1 cellular context compared by ENCODE assay signal in the genomic region with DNA sequence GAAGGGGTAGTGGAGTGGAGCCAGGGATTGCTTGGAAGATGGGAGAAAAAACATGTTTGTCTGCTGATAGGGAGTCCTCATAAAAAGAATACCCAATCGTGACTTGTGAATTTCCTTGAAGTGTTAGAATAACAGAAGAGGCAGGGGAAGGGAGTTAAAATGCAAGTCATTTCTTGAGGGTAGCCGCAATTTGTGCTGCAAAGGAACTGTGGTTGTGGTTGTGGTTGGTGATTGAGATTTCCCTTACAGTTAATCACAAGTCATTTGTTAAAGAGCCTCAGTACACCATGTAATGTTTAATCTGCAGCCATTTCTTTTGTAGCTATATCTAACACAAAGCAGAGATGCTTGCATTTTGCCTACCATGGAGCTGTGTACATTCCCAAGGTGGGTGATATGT.
A peak's percentile ranks its signal among the peaks of the same experiment; 100 is the strongest.
TF ChIP-seq lines count a peak whose summit lies in the region.

No MANE protein-coding gene starts in this region.

TF ChIP-seq in GM12878, 131 proteins besides CTCF, POLR2A, EP300 and RAD21 (continued from another document and continues in another):
- TF ChIP-seq, protein P1, sequence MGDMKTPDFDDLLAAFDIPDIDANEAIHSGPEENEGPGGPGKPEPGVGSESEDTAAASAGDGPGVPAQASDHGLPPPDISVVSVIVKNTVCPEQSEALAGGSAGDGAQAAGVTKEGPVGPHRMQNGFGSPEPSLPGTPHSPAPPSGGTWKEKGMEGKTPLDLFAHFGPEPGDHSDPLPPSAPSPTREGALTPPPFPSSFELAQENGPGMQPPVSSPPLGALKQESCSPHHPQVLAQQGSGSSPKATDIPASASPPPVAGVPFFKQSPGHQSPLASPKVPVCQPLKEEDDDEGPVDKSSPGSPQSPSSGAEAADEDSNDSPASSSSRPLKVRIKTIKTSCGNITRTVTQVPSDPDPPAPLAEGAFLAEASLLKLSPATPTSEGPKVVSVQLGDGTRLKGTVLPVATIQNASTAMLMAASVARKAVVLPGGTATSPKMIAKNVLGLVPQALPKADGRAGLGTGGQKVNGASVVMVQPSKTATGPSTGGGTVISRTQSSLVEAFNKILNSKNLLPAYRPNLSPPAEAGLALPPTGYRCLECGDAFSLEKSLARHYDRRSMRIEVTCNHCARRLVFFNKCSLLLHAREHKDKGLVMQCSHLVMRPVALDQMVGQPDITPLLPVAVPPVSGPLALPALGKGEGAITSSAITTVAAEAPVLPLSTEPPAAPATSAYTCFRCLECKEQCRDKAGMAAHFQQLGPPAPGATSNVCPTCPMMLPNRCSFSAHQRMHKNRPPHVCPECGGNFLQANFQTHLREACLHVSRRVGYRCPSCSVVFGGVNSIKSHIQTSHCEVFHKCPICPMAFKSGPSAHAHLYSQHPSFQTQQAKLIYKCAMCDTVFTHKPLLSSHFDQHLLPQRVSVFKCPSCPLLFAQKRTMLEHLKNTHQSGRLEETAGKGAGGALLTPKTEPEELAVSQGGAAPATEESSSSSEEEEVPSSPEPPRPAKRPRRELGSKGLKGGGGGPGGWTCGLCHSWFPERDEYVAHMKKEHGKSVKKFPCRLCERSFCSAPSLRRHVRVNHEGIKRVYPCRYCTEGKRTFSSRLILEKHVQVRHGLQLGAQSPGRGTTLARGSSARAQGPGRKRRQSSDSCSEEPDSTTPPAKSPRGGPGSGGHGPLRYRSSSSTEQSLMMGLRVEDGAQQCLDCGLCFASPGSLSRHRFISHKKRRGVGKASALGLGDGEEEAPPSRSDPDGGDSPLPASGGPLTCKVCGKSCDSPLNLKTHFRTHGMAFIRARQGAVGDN (IDR thresholded peaks at IDR 0.05): no peak
- TF ChIP-seq GATAD2B (conservative IDR thresholded peaks at IDR 0.05; ENCODE audit: low read depth) (no peak), NBN (IDR thresholded peaks at IDR 0.05) (no peak), BCL11A (IDR thresholded peaks at IDR 0.05; ENCODE audit: low read depth, low read length) (peak; percentile 77), NFYA (IDR thresholded peaks at IDR 0.05; ENCODE audit: borderline replicate concordance, low read depth, low read length) (no peak), IKZF1 (conservative IDR thresholded peaks at IDR 0.05) (peak; percentile 45), PAX8 (IDR thresholded peaks at IDR 0.05) (no peak), CREM (IDR thresholded peaks at IDR 0.05; ENCODE audit: low read depth) (peak; percentile 18; the same call in 1 of the 2 replicates), NFIC (IDR thresholded peaks at IDR 0.05; ENCODE audit: low read depth, low read length) (peak; percentile 58), CBX3 (IDR thresholded peaks at IDR 0.05; ENCODE audit: borderline replicate concordance, low read depth) (no peak), FOS (IDR thresholded peaks at IDR 0.05; ENCODE audit: borderline replicate concordance, extremely low read depth, insufficient read length) (no peak), BMI1 (IDR thresholded peaks at IDR 0.05; ENCODE audit: borderline replicate concordance) (0 out of 2 replicates have a peak, but pooled peaks have one; percentile 44), TAF1 (IDR thresholded peaks at IDR 0.05; ENCODE audit: borderline replicate concordance, low read depth, low read length) (no peak), LARP7 (IDR thresholded peaks at IDR 0.05) (no peak), BHLHE40 (IDR thresholded peaks at IDR 0.05; ENCODE audit: borderline replicate concordance in 1 of 2, low read depth in 2 of 2, low read length in 1 of 2) (peak; percentile 66 to 71; a peak in 3 of 4 replicates), ZNF24 (IDR thresholded peaks at IDR 0.05) (no peak), KLF5 (IDR thresholded peaks at IDR 0.05; ENCODE audit: partially characterized antibody) (no peak), STAT3 (IDR thresholded peaks at IDR 0.05; ENCODE audit: low read depth, low read length) (no peak), ETV6 (conservative IDR thresholded peaks at IDR 0.05 in 1 of 2, IDR thresholded peaks at IDR 0.05 in 1 of 2; ENCODE audit: borderline replicate concordance in 1 of 2, low read depth in 1 of 2) (no peak), NR2C1 (IDR thresholded peaks at IDR 0.05) (no peak), MTA2 (IDR thresholded peaks at IDR 0.05; ENCODE audit: low read depth) (peak; percentile 88), KDM1A (IDR thresholded peaks at IDR 0.05; ENCODE audit: borderline replicate concordance) (no peak), CEBPB (IDR thresholded peaks at IDR 0.05; ENCODE audit: borderline replicate concordance in 1 of 2, low read depth in 2 of 2, low read length in 2 of 2) (no peak)
- TF ChIP-seq, protein P2, sequence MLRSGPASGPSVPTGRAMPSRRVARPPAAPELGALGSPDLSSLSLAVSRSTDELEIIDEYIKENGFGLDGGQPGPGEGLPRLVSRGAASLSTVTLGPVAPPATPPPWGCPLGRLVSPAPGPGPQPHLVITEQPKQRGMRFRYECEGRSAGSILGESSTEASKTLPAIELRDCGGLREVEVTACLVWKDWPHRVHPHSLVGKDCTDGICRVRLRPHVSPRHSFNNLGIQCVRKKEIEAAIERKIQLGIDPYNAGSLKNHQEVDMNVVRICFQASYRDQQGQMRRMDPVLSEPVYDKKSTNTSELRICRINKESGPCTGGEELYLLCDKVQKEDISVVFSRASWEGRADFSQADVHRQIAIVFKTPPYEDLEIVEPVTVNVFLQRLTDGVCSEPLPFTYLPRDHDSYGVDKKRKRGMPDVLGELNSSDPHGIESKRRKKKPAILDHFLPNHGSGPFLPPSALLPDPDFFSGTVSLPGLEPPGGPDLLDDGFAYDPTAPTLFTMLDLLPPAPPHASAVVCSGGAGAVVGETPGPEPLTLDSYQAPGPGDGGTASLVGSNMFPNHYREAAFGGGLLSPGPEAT (IDR thresholded peaks at IDR 0.05; ENCODE audit: low read depth): peak; percentile 52; the same call in 1 of the 2 replicates
- TF ChIP-seq, protein P3, sequence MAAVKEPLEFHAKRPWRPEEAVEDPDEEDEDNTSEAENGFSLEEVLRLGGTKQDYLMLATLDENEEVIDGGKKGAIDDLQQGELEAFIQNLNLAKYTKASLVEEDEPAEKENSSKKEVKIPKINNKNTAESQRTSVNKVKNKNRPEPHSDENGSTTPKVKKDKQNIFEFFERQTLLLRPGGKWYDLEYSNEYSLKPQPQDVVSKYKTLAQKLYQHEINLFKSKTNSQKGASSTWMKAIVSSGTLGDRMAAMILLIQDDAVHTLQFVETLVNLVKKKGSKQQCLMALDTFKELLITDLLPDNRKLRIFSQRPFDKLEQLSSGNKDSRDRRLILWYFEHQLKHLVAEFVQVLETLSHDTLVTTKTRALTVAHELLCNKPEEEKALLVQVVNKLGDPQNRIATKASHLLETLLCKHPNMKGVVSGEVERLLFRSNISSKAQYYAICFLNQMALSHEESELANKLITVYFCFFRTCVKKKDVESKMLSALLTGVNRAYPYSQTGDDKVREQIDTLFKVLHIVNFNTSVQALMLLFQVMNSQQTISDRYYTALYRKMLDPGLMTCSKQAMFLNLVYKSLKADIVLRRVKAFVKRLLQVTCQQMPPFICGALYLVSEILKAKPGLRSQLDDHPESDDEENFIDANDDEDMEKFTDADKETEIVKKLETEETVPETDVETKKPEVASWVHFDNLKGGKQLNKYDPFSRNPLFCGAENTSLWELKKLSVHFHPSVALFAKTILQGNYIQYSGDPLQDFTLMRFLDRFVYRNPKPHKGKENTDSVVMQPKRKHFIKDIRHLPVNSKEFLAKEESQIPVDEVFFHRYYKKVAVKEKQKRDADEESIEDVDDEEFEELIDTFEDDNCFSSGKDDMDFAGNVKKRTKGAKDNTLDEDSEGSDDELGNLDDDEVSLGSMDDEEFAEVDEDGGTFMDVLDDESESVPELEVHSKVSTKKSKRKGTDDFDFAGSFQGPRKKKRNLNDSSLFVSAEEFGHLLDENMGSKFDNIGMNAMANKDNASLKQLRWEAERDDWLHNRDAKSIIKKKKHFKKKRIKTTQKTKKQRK (IDR thresholded peaks at IDR 0.05; ENCODE audit: low read depth, low read length): no peak
- TF ChIP-seq, protein P4, sequence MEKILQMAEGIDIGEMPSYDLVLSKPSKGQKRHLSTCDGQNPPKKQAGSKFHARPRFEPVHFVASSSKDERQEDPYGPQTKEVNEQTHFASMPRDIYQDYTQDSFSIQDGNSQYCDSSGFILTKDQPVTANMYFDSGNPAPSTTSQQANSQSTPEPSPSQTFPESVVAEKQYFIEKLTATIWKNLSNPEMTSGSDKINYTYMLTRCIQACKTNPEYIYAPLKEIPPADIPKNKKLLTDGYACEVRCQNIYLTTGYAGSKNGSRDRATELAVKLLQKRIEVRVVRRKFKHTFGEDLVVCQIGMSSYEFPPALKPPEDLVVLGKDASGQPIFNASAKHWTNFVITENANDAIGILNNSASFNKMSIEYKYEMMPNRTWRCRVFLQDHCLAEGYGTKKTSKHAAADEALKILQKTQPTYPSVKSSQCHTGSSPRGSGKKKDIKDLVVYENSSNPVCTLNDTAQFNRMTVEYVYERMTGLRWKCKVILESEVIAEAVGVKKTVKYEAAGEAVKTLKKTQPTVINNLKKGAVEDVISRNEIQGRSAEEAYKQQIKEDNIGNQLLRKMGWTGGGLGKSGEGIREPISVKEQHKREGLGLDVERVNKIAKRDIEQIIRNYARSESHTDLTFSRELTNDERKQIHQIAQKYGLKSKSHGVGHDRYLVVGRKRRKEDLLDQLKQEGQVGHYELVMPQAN (conservative IDR thresholded peaks at IDR 0.05): no peak
- TF ChIP-seq, protein P5, sequence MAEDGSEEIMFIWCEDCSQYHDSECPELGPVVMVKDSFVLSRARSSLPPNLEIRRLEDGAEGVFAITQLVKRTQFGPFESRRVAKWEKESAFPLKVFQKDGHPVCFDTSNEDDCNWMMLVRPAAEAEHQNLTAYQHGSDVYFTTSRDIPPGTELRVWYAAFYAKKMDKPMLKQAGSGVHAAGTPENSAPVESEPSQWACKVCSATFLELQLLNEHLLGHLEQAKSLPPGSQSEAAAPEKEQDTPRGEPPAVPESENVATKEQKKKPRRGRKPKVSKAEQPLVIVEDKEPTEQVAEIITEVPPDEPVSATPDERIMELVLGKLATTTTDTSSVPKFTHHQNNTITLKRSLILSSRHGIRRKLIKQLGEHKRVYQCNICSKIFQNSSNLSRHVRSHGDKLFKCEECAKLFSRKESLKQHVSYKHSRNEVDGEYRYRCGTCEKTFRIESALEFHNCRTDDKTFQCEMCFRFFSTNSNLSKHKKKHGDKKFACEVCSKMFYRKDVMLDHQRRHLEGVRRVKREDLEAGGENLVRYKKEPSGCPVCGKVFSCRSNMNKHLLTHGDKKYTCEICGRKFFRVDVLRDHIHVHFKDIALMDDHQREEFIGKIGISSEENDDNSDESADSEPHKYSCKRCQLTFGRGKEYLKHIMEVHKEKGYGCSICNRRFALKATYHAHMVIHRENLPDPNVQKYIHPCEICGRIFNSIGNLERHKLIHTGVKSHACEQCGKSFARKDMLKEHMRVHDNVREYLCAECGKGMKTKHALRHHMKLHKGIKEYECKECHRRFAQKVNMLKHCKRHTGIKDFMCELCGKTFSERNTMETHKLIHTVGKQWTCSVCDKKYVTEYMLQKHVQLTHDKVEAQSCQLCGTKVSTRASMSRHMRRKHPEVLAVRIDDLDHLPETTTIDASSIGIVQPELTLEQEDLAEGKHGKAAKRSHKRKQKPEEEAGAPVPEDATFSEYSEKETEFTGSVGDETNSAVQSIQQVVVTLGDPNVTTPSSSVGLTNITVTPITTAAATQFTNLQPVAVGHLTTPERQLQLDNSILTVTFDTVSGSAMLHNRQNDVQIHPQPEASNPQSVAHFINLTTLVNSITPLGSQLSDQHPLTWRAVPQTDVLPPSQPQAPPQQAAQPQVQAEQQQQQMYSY (CRISPR knock-in tag; IDR thresholded peaks at IDR 0.05): no peak
- TF ChIP-seq, protein P6, sequence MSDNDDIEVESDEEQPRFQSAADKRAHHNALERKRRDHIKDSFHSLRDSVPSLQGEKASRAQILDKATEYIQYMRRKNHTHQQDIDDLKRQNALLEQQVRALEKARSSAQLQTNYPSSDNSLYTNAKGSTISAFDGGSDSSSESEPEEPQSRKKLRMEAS (IDR thresholded peaks at IDR 0.05; ENCODE audit: low read depth, low read length): no peak
- TF ChIP-seq, protein P7, sequence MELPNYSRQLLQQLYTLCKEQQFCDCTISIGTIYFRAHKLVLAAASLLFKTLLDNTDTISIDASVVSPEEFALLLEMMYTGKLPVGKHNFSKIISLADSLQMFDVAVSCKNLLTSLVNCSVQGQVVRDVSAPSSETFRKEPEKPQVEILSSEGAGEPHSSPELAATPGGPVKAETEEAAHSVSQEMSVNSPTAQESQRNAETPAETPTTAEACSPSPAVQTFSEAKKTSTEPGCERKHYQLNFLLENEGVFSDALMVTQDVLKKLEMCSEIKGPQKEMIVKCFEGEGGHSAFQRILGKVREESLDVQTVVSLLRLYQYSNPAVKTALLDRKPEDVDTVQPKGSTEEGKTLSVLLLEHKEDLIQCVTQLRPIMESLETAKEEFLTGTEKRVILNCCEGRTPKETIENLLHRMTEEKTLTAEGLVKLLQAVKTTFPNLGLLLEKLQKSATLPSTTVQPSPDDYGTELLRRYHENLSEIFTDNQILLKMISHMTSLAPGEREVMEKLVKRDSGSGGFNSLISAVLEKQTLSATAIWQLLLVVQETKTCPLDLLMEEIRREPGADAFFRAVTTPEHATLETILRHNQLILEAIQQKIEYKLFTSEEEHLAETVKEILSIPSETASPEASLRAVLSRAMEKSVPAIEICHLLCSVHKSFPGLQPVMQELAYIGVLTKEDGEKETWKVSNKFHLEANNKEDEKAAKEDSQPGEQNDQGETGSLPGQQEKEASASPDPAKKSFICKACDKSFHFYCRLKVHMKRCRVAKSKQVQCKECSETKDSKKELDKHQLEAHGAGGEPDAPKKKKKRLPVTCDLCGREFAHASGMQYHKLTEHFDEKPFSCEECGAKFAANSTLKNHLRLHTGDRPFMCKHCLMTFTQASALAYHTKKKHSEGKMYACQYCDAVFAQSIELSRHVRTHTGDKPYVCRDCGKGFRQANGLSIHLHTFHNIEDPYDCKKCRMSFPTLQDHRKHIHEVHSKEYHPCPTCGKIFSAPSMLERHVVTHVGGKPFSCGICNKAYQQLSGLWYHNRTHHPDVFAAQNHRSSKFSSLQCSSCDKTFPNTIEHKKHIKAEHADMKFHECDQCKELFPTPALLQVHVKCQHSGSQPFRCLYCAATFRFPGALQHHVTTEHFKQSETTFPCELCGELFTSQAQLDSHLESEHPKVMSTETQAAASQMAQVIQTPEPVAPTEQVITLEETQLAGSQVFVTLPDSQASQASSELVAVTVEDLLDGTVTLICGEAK (IDR thresholded peaks at IDR 0.05; ENCODE audit: borderline replicate concordance): no peak
- TF ChIP-seq, protein P8, sequence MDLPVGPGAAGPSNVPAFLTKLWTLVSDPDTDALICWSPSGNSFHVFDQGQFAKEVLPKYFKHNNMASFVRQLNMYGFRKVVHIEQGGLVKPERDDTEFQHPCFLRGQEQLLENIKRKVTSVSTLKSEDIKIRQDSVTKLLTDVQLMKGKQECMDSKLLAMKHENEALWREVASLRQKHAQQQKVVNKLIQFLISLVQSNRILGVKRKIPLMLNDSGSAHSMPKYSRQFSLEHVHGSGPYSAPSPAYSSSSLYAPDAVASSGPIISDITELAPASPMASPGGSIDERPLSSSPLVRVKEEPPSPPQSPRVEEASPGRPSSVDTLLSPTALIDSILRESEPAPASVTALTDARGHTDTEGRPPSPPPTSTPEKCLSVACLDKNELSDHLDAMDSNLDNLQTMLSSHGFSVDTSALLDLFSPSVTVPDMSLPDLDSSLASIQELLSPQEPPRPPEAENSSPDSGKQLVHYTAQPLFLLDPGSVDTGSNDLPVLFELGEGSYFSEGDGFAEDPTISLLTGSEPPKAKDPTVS (IDR thresholded peaks at IDR 0.05; ENCODE audit: low read depth, low read length): no peak
